ENCODE assay signal across 1 cellular context in genomic region chr17:45276031-45276430, GRCh38.
TF ChIP-seq lines count a peak whose summit lies in the region.

No MANE protein-coding gene starts in this region.

TF ChIP-seq in IMR-90, 13 proteins besides CTCF, POLR2A, EP300 and RAD21:
- TF ChIP-seq ELK1 (IDR thresholded peaks at IDR 0.05; ENCODE audit: borderline replicate concordance, low read depth, low read length) (no peak), FOS (IDR thresholded peaks at IDR 0.05; ENCODE audit: low read depth, low read length) (no peak)
